Comparison of ENCODE assay signal across 19 cellular contexts in genomic region chr2:119259296-119259860, GRCh38. TPM values are rescaled to one million over a fixed set of nuclear protein-coding genes. Genes with fewer than 3 reads are reported as not detected.
A peak's percentile ranks its signal among the peaks of the same experiment; 100 is the strongest.
DNase-seq lines count a peak whose midpoint lies in the region; ATAC-seq and TF ChIP-seq lines count a peak whose summit lies in the region.
"Had no signal": no experiment of that assay in that cellular context is flagged by ENCODE, and none has a peak within 500 bp of the region (broad histone marks: within the 10 kb centered on the region; RNA-seq: fewer than 3 reads in every experiment).

No MANE protein-coding gene starts in this region.

- H3K4me3 ChIP-seq in HUES6 (ENCODE audit: low read depth, low read length) (no peak overlapping the region), iPS-20b (ENCODE audit: low read length) (no peak overlapping the region)
- H3K4me3 ChIP-seq: adrenal gland, BLaER1, GM23248, left lung, tibial artery had no signal

- TF ChIP-seq CTCF in brain (conservative IDR thresholded peaks at IDR 0.05) (no peak), endothelial cell (IDR thresholded peaks at IDR 0.05; ENCODE audit: unreplicated experiment) (no peak)

- H3K27ac Mint-ChIP-seq in brain (peak overlapping the region in 4 of 5 experiments; percentile 43 to 80 (median 66)), endothelial cell (ENCODE audit: unreplicated experiment) (no peak overlapping the region)
- no peak overlapping the region for H3K27ac Mint-ChIP-seq in stimulated activated naive B cell treated with anti-CD40 and anti-IgM and Interleukin-4, amounts not matched to agents 10 μg/mL and 1 μg/mL and 100 μg/mL, for 72 hours
- H3K27ac Mint-ChIP-seq: activated T-helper 17 cell treated with anti-CD3 and anti-CD28 coated beads, Interleukin-2, amount 50 U/mL, for 72 hours; effector memory CD8-positive, alpha-beta T cell had no signal

- DNase-seq in renal cortical epithelial cell (ENCODE audit: low read depth) = peak; percentile 15
- no peak for DNase-seq in stimulated activated naive B cell treated with anti-CD40 and anti-IgM and Interleukin-4, amounts not matched to agents 10 μg/mL and 1 μg/mL and 100 μg/mL, for 72 hours
- no peak for DNase-seq in endothelial cell (ENCODE audit: low spot score)
- DNase-seq: activated CD4-positive, CD25-positive, alpha-beta regulatory T cell; central memory CD4-positive, alpha-beta T cell; effector memory CD8-positive, alpha-beta T cell; foreskin fibroblast; GM23248; left lung; NCI-H1105; NCI-H226; tibial artery had no signal

- H3K9me3 ChIP-seq in HUES6 (ENCODE audit: control insufficient read depth, insufficient read depth, low read depth, low read length) (no peaks in the 10 kb centered on the region), iPS-20b (ENCODE audit: insufficient read depth, low read depth, low read length) (no peaks in the 10 kb centered on the region)
- H3K9me3 ChIP-seq: adrenal gland, BLaER1, left lung, tibial artery had no signal

- no peaks in the 10 kb centered on the region; the same call in 1 of the 2 replicates for H3K36me3 ChIP-seq in HUES6 (ENCODE audit: control insufficient read depth, insufficient read depth, low read length)
- H3K36me3 ChIP-seq in iPS-20b (ENCODE audit: insufficient read depth, low read depth, low read length) = peaks cover 9% of the 10 kb centered on the region; the same call in 1 of the 2 replicates
- H3K36me3 ChIP-seq: adrenal gland had no signal

- H3K27me3 ChIP-seq in HUES6 (ENCODE audit: control insufficient read depth, insufficient read depth, low read length) (no peaks in the 10 kb centered on the region), iPS-20b (ENCODE audit: insufficient read depth, low read length) (no peaks in the 10 kb centered on the region)
- H3K27me3 ChIP-seq: adrenal gland, BLaER1, left lung, tibial artery had no signal

- peaks cover 7% of the 10 kb centered on the region for H3K27me3 Mint-ChIP-seq in brain
- peaks cover 0 to 4% of the 10 kb centered on the region in 2 donors for H3K27me3 Mint-ChIP-seq in stimulated activated naive B cell treated with anti-CD40 and anti-IgM and Interleukin-4, amounts not matched to agents 10 μg/mL and 1 μg/mL and 100 μg/mL, for 72 hours
- peaks cover 2% of the 10 kb centered on the region for H3K27me3 Mint-ChIP-seq in endothelial cell (ENCODE audit: unreplicated experiment)
- H3K27me3 Mint-ChIP-seq: effector memory CD8-positive, alpha-beta T cell had no signal

- no peak for ATAC-seq in HG03342 (IDR thresholded peaks at IDR 0.05; ENCODE audit: unreplicated experiment)
- no peak for ATAC-seq in stimulated activated naive B cell treated with anti-CD40 and anti-IgM and Interleukin-4, amounts not matched to agents 10 μg/mL and 1 μg/mL and 100 μg/mL, for 72 hours (replicated peaks)
- ATAC-seq: activated T-helper 17 cell treated with anti-CD3 and anti-CD28 coated beads, Interleukin-2, amount 50 U/mL, for 72 hours; effector memory CD8-positive, alpha-beta T cell; left lung had no signal

- no peaks in the 10 kb centered on the region for H3K36me3 Mint-ChIP-seq in brain
- H3K36me3 Mint-ChIP-seq in stimulated activated naive B cell treated with anti-CD40 and anti-IgM and Interleukin-4, amounts not matched to agents 10 μg/mL and 1 μg/mL and 100 μg/mL, for 72 hours = no peaks in the 10 kb centered on the region
- peaks cover 7% of the 10 kb centered on the region for H3K36me3 Mint-ChIP-seq in endothelial cell (ENCODE audit: low read depth, unreplicated experiment)

- no peak overlapping the region for H3K4me3 Mint-ChIP-seq in brain
- no peak overlapping the region for H3K4me3 Mint-ChIP-seq in stimulated activated naive B cell treated with anti-CD40 and anti-IgM and Interleukin-4, amounts not matched to agents 10 μg/mL and 1 μg/mL and 100 μg/mL, for 72 hours
- no peak overlapping the region for H3K4me3 Mint-ChIP-seq in endothelial cell (ENCODE audit: unreplicated experiment)
- H3K4me3 Mint-ChIP-seq: activated T-helper 17 cell treated with anti-CD3 and anti-CD28 coated beads, Interleukin-2, amount 50 U/mL, for 72 hours; effector memory CD8-positive, alpha-beta T cell had no signal

- H3K4me1 ChIP-seq in HUES6 (ENCODE audit: control insufficient read depth, insufficient read depth, low read length) (peaks cover 51% of the 10 kb centered on the region), iPS-20b (ENCODE audit: insufficient read depth, low read length) (peaks cover 45% of the 10 kb centered on the region)

- H3K9ac ChIP-seq in HUES6 (ENCODE audit: low read length) (no peak overlapping the region), iPS-20b (ENCODE audit: low read depth, low read length) (peak overlapping the region; percentile 19; the same call in 1 of the 2 replicates)
- H3K9ac ChIP-seq: BLaER1, GM23248 had no signal

- H3K9me3 Mint-ChIP-seq in brain (no peaks in the 10 kb centered on the region), endothelial cell (ENCODE audit: unreplicated experiment) (no peaks in the 10 kb centered on the region)
- H3K9me3 Mint-ChIP-seq in stimulated activated naive B cell treated with anti-CD40 and anti-IgM and Interleukin-4, amounts not matched to agents 10 μg/mL and 1 μg/mL and 100 μg/mL, for 72 hours = no peaks in the 10 kb centered on the region
- H3K9me3 Mint-ChIP-seq: activated T-helper 17 cell treated with anti-CD3 and anti-CD28 coated beads, Interleukin-2, amount 50 U/mL, for 72 hours; effector memory CD8-positive, alpha-beta T cell had no signal

- H3K27ac ChIP-seq in HUES6 (ENCODE audit: low read depth, low read length) = peak overlapping the region; percentile 58
- peak overlapping the region; percentile 73 for H3K27ac ChIP-seq in iPS-20b (ENCODE audit: low read length)
- H3K27ac ChIP-seq: adrenal gland, BLaER1, GM23248, left lung, tibial artery had no signal

- H3K4me1 Mint-ChIP-seq in brain (peaks cover 67% of the 10 kb centered on the region), endothelial cell (ENCODE audit: unreplicated experiment) (peaks cover 26% of the 10 kb centered on the region)
- no peaks in the 10 kb centered on the region for H3K4me1 Mint-ChIP-seq in stimulated activated naive B cell treated with anti-CD40 and anti-IgM and Interleukin-4, amounts not matched to agents 10 μg/mL and 1 μg/mL and 100 μg/mL, for 72 hours
- H3K4me1 Mint-ChIP-seq: activated T-helper 17 cell treated with anti-CD3 and anti-CD28 coated beads, Interleukin-2, amount 50 U/mL, for 72 hours had no signal

RNA-seq across cellular contexts. Expression of gene STEAP3, which starts 35.7 kb away (rescaled TPM):
- polyA plus RNA-seq in brain (ENCODE audit: insufficient read depth, low read depth, low replicate concordance) = 10.9 TPM
- total RNA-seq in renal cortical epithelial cell (18.9 and 24.5 TPM in 2 replicates), endothelial cell (ENCODE audit: unreplicated experiment) (17.9 TPM)

Comparison
In these comparisons a context has a peak if more than half of its experiments do, and no peak if none do; other contexts are left out.
1. H3K27ac Mint-ChIP-seq: peak in brain (4 of 5); none in stimulated activated naive B cell treated with anti-CD40 and anti-IgM and Interleukin-4, amounts not matched to agents 10 μg/mL and 1 μg/mL and 100 μg/mL, for 72 hours (single experiment) and endothelial cell (single experiment).